Comparison of ENCODE assay signal across 1 cellular context in the genomic region with DNA sequence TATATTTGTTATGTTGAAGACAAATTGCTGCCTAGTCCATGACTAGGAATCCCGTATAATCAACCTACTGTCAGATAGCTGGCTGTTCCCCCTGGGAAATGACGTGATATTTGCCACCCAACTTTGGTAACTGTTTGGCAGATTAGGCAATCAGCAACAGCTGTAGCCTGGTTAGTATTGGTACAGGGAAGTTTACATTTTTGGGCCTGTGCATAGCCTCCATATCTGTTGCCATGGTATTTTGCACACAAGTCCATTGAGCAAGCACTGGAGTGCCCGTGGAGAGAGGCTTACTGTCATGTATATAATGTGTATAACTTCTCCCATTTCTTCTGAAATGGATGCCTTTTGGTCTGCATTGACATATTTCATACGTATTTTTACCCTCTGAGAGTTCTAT.
TF ChIP-seq lines count a peak whose summit lies in the region.

No MANE protein-coding gene starts in this region.

TF ChIP-seq in HepG2, 621 proteins besides CTCF, POLR2A, EP300 and RAD21 (continued from another document):
- TF ChIP-seq, protein P1, sequence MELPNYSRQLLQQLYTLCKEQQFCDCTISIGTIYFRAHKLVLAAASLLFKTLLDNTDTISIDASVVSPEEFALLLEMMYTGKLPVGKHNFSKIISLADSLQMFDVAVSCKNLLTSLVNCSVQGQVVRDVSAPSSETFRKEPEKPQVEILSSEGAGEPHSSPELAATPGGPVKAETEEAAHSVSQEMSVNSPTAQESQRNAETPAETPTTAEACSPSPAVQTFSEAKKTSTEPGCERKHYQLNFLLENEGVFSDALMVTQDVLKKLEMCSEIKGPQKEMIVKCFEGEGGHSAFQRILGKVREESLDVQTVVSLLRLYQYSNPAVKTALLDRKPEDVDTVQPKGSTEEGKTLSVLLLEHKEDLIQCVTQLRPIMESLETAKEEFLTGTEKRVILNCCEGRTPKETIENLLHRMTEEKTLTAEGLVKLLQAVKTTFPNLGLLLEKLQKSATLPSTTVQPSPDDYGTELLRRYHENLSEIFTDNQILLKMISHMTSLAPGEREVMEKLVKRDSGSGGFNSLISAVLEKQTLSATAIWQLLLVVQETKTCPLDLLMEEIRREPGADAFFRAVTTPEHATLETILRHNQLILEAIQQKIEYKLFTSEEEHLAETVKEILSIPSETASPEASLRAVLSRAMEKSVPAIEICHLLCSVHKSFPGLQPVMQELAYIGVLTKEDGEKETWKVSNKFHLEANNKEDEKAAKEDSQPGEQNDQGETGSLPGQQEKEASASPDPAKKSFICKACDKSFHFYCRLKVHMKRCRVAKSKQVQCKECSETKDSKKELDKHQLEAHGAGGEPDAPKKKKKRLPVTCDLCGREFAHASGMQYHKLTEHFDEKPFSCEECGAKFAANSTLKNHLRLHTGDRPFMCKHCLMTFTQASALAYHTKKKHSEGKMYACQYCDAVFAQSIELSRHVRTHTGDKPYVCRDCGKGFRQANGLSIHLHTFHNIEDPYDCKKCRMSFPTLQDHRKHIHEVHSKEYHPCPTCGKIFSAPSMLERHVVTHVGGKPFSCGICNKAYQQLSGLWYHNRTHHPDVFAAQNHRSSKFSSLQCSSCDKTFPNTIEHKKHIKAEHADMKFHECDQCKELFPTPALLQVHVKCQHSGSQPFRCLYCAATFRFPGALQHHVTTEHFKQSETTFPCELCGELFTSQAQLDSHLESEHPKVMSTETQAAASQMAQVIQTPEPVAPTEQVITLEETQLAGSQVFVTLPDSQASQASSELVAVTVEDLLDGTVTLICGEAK (IDR thresholded peaks at IDR 0.05), result no peak
- TF ChIP-seq, protein P1 (CRISPR knock-in tag; IDR thresholded peaks at IDR 0.05), result no peak
- TF ChIP-seq HOXD1 (CRISPR knock-in tag; IDR thresholded peaks at IDR 0.05), result no peak
- no peak for TF ChIP-seq TARDBP (CRISPR knock-in tag; IDR thresholded peaks at IDR 0.05)
- no peak for TF ChIP-seq PITX1 (CRISPR knock-in tag; IDR thresholded peaks at IDR 0.05)
- 0 out of 2 replicates have a peak, but pooled peaks have one; percentile 13 for TF ChIP-seq CEBPG (CRISPR knock-in tag; IDR thresholded peaks at IDR 0.05)
- no peak for TF ChIP-seq ZNF251 (CRISPR knock-in tag; IDR thresholded peaks at IDR 0.05)
- TF ChIP-seq RBM22 (optimal IDR thresholded peaks at IDR 0.05; ENCODE audit: low read length), result peak; percentile 36
- TF ChIP-seq, protein P2, sequence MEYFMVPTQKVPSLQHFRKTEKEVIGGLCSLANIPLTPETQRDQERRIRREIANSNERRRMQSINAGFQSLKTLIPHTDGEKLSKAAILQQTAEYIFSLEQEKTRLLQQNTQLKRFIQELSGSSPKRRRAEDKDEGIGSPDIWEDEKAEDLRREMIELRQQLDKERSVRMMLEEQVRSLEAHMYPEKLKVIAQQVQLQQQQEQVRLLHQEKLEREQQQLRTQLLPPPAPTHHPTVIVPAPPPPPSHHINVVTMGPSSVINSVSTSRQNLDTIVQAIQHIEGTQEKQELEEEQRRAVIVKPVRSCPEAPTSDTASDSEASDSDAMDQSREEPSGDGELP (IDR thresholded peaks at IDR 0.05; ENCODE audit: borderline replicate concordance, low read depth), result peak; percentile 17; the same call in 1 of the 2 replicates
